13 cellular contexts compared by ENCODE assay signal in genomic region chr7:1113548-1113885, GRCh38. TPM values are rescaled to one million over a fixed set of nuclear protein-coding genes. Genes with fewer than 3 reads are reported as not detected.
"Had no signal": no experiment of that assay in that cellular context is flagged by ENCODE, and none has a peak within 500 bp of the region (broad histone marks: within the 10 kb centered on the region; RNA-seq: fewer than 3 reads in every experiment).

No MANE protein-coding gene starts in this region.

- H3K27ac Mint-ChIP-seq: activated B cell treated with CpG ODN at 0.5 μM for 24 hours; activated CD4-positive, alpha-beta T cell treated with anti-CD3 and anti-CD28 coated beads, Interleukin-2, amount 10 ng/mL, durations not matched to agents 24 days and 14 days; activated CD8-positive, alpha-beta T cell treated with anti-CD3 and anti-CD28 coated beads, Interleukin-2, amount 10 ng/mL, durations not matched to agents 7 days and 5 days; activated naive CD8-positive, alpha-beta T cell treated with anti-CD3 and anti-CD28 coated beads, Interleukin-2, amount 10 ng/mL, durations not matched to agents 7 days and 5 days; immature natural killer cell; naive B cell; stimulated activated naive CD8-positive, alpha-beta T cell treated with anti-CD3 and anti-CD28 coated beads, Interleukin-15, Interleukin-2, amounts not matched to agents 100 ng/mL and 50 ng/mL, for 24 hours had no signal

- H3K9me3 ChIP-seq: neutrophil, right lobe of liver, suprapubic skin had no signal

- H3K4me1 ChIP-seq: right lobe of liver, suprapubic skin had no signal

- H3K27ac ChIP-seq: epithelial cell of prostate, neutrophil, right lobe of liver, suprapubic skin had no signal

- H3K27me3 Mint-ChIP-seq: activated B cell treated with CpG ODN at 0.5 μM for 24 hours; activated CD4-positive, alpha-beta T cell treated with anti-CD3 and anti-CD28 coated beads, Interleukin-2, amount 10 ng/mL, durations not matched to agents 24 days and 14 days; activated naive CD8-positive, alpha-beta T cell treated with anti-CD3 and anti-CD28 coated beads, Interleukin-2, amount 10 ng/mL, durations not matched to agents 7 days and 5 days; stimulated activated naive CD8-positive, alpha-beta T cell treated with anti-CD3 and anti-CD28 coated beads, Interleukin-15, Interleukin-2, amounts not matched to agents 100 ng/mL and 50 ng/mL, for 24 hours; type B pancreatic cell had no signal

- H3K4me3 ChIP-seq: right lobe of liver, suprapubic skin had no signal

- ATAC-seq: activated CD8-positive, alpha-beta T cell treated with anti-CD3 and anti-CD28 coated beads, Interleukin-2, amount 10 ng/mL, durations not matched to agents 7 days and 5 days had no signal

- H3K36me3 Mint-ChIP-seq: immature natural killer cell, naive B cell had no signal

- H3K9me3 Mint-ChIP-seq: activated B cell treated with CpG ODN at 0.5 μM for 24 hours, immature natural killer cell, naive B cell, type B pancreatic cell had no signal

- DNase-seq: activated B cell treated with CpG ODN at 0.5 μM for 24 hours; activated CD4-positive, alpha-beta T cell treated with anti-CD3 and anti-CD28 coated beads, Interleukin-2, amount 10 ng/mL, durations not matched to agents 24 days and 14 days; activated CD8-positive, alpha-beta T cell treated with anti-CD3 and anti-CD28 coated beads, Interleukin-2, amount 10 ng/mL, durations not matched to agents 7 days and 5 days; activated gamma-delta T cell treated with Interleukin-2 at 50 U/mL for 16 hours; activated naive CD8-positive, alpha-beta T cell treated with anti-CD3 and anti-CD28 coated beads, Interleukin-2, amount 10 ng/mL, durations not matched to agents 7 days and 5 days; immature natural killer cell; naive B cell had no signal

- H3K27me3 ChIP-seq: right lobe of liver, suprapubic skin had no signal

- H3K4me3 Mint-ChIP-seq: activated B cell treated with CpG ODN at 0.5 μM for 24 hours; activated CD4-positive, alpha-beta T cell treated with anti-CD3 and anti-CD28 coated beads, Interleukin-2, amount 10 ng/mL, durations not matched to agents 24 days and 14 days; activated CD8-positive, alpha-beta T cell treated with anti-CD3 and anti-CD28 coated beads, Interleukin-2, amount 10 ng/mL, durations not matched to agents 7 days and 5 days; activated naive CD8-positive, alpha-beta T cell treated with anti-CD3 and anti-CD28 coated beads, Interleukin-2, amount 10 ng/mL, durations not matched to agents 7 days and 5 days; immature natural killer cell; naive B cell; stimulated activated naive CD8-positive, alpha-beta T cell treated with anti-CD3 and anti-CD28 coated beads, Interleukin-15, Interleukin-2, amounts not matched to agents 100 ng/mL and 50 ng/mL, for 24 hours; type B pancreatic cell had no signal

- H3K4me1 Mint-ChIP-seq: activated B cell treated with CpG ODN at 0.5 μM for 24 hours, immature natural killer cell, naive B cell had no signal

- H3K36me3 ChIP-seq: neutrophil, right lobe of liver had no signal

RNA-seq across cellular contexts. Expression of gene GPER1, which starts 25.6 kb away (rescaled TPM):
- total RNA-seq: activated CD4-positive, alpha-beta T cell treated with anti-CD3 and anti-CD28 coated beads, Interleukin-2, amount 10 ng/mL, durations not matched to agents 24 days and 14 days had no signal
